In genomic region chr7:141067856-141068255, GRCh38 we compare ENCODE assay signal across 9 cellular contexts. TPM values are rescaled to one million over a fixed set of nuclear protein-coding genes. Genes with fewer than 3 reads are reported as not detected.
DNase-seq lines count a peak whose midpoint lies in the region; TF ChIP-seq lines count a peak whose summit lies in the region.
"Not testable (repeated sequence)": the region's sequence is repeated elsewhere in the genome, so short reads cannot be mapped to it uniquely, and the experiment has no call there.
"Had no signal": no experiment of that assay in that cellular context is flagged by ENCODE, and none has a peak within 500 bp of the region (broad histone marks: within the 10 kb centered on the region; RNA-seq: fewer than 3 reads in every experiment).

No MANE protein-coding gene starts in this region.

- not testable (repeated sequence) for TF ChIP-seq CTCF in VCaP (conservative IDR thresholded peaks at IDR 0.05); endodermal cell (conservative IDR thresholded peaks at IDR 0.05)

- H3K9me3 Mint-ChIP-seq in endodermal cell = not testable (repeated sequence)

- not testable (repeated sequence) for H3K9me3 ChIP-seq in ES-I3 (ENCODE audit: control insufficient read depth, insufficient read depth, low read length); HUES48 (ENCODE audit: control insufficient read depth, insufficient read depth, low read length); endodermal cell (ENCODE audit: control insufficient read depth, low read length)

- 81% methylated on average over 3 to 9 of the region's 16 CpGs for WGBS in endodermal cell (ENCODE audit: insufficient coverage in 1 of 2, insufficient read length in 1 of 2), 2 experiments

- H3K27me3 Mint-ChIP-seq in endodermal cell (ENCODE audit: insufficient read depth) = peaks cover 42% of the 10 kb centered on the region

- peak overlapping the region; percentile 40 for H3K4me3 Mint-ChIP-seq in endodermal cell

- H3K27ac ChIP-seq in HUES48 (ENCODE audit: low read depth, low read length); endodermal cell (ENCODE audit: low read depth, low read length): not testable (repeated sequence)
- H3K27ac ChIP-seq in VCaP = peak overlapping the region; percentile 34; the same call in 1 of the 2 replicates

- H3K36me3 ChIP-seq in ES-I3 (ENCODE audit: insufficient read depth, low read length); HUES48 (ENCODE audit: control insufficient read depth, insufficient read depth, low read length); endodermal cell (ENCODE audit: control insufficient read depth, insufficient read depth, low read length): not testable (repeated sequence)

- H3K36me3 Mint-ChIP-seq in endodermal cell (ENCODE audit: low read depth) = not testable (repeated sequence)

- H3K4me1 Mint-ChIP-seq in endodermal cell = peaks cover 19% of the 10 kb centered on the region

- not testable (repeated sequence) for H3K27ac Mint-ChIP-seq in endodermal cell

- not testable (repeated sequence) for H3K4me1 ChIP-seq in ES-I3 (ENCODE audit: insufficient read depth, low read length); HUES48 (ENCODE audit: control insufficient read depth, insufficient read depth, low read length); endodermal cell (ENCODE audit: control insufficient read depth, insufficient read depth, low read length)

- DNase-seq in NCI-H1417 (lab: John Stamatoyannopoulos, UW) = peak; percentile 44 to 70 (median 48)
- DNase-seq in NCI-H2227 (lab: John Stamatoyannopoulos, UW; ENCODE audit: unreplicated experiment) = peak; percentile 41
- peak; percentile 62 for DNase-seq in NCI-H748 (lab: John Stamatoyannopoulos, UW; ENCODE audit: unreplicated experiment)
- peak; percentile 48 for DNase-seq in endodermal cell

- H3K27me3 ChIP-seq in HUES48 (ENCODE audit: control insufficient read depth, insufficient read depth, low read length) (peaks cover 29% of the 10 kb centered on the region), endodermal cell (ENCODE audit: control insufficient read depth, insufficient read depth, low read length, poor library complexity, severe bottlenecking) (peaks cover 38% of the 10 kb centered on the region)

- H3K9ac ChIP-seq in ES-I3 (ENCODE audit: low read depth, low read length) = peak overlapping the region; percentile 41; the same call in 1 of the 2 replicates
- H3K9ac ChIP-seq in HUES48 (ENCODE audit: low read depth, low read length); endodermal cell (ENCODE audit: extremely low read depth, low read length, poor library complexity, severe bottlenecking): not testable (repeated sequence)

- H3K4me3 ChIP-seq in HUES48 (ENCODE audit: low read depth, low read length) = peak overlapping the region; percentile 35
- not testable (repeated sequence) for H3K4me3 ChIP-seq in endodermal cell (ENCODE audit: low read length)

RNA-seq across cellular contexts. Expression of gene TMEM178B, which starts 6.0 kb away (rescaled TPM):
- total RNA-seq in endodermal cell = 1 to 10 TPM; 1.7 to 4.1 TPM
- polyA plus RNA-seq in endodermal cell (2013, experiment 1 of 2) = 2.7 TPM
- polyA plus RNA-seq in endodermal cell (2013, experiment 2 of 2) = 2.3 TPM
- total RNA-seq: CD4-positive, alpha-beta T cell; HT1080 had no signal

RNA-seq across cellular contexts. Expression of gene MRPS33, which starts 53.1 kb away (rescaled TPM):
- total RNA-seq in endodermal cell = 10 to 100 TPM; 57.0 to 60.2 TPM
- polyA plus RNA-seq in endodermal cell (2013, experiment 1 of 2) = 46.2 TPM
- 41.6 TPM for polyA plus RNA-seq in endodermal cell (2013, experiment 2 of 2)
